In genomic region chr5:79795764-79796398, GRCh38 we compare ENCODE assay signal across 14 cellular contexts.
DNase-seq lines count a peak whose midpoint lies in the region; ATAC-seq, FAIRE-seq and TF ChIP-seq lines count a peak whose summit lies in the region.
"Had no signal": no experiment of that assay in that cellular context is flagged by ENCODE, and none has a peak within 500 bp of the region (broad histone marks: within the 10 kb centered on the region; RNA-seq: fewer than 3 reads in every experiment).

No MANE protein-coding gene starts in this region.

- no peak overlapping the region for H3K4me3 ChIP-seq in bronchial epithelial cell (ENCODE audit: low read depth, low read length)
- H3K4me3 ChIP-seq: BLaER1 had no signal

- TF ChIP-seq CTCF in bronchial epithelial cell (IDR thresholded peaks at IDR 0.05; ENCODE audit: insufficient read depth, low read length, severe bottlenecking) = no peak

- POLR2A ChIA-PET in activated CD8-positive, alpha-beta T cell treated with anti-CD3 and anti-CD28 coated beads, Interleukin-2, amount 10 ng/mL, durations not matched to agents 7 days and 5 days (lab: Charles Lee) = no interaction called here

- H3K4me1 Mint-ChIP-seq in activated CD8-positive, alpha-beta T cell treated with anti-CD3 and anti-CD28 coated beads, Interleukin-2, amount 10 ng/mL, durations not matched to agents 7 days and 5 days (ENCODE audit: low read depth) = peaks cover 3% of the 10 kb centered on the region
- H3K4me1 Mint-ChIP-seq: immature natural killer cell had no signal

- no peak for FAIRE-seq in bronchial epithelial cell (lab: Jason Lieb, UNC)

- no peaks in the 10 kb centered on the region for H3K27me3 Mint-ChIP-seq in activated CD8-positive, alpha-beta T cell treated with anti-CD3 and anti-CD28 coated beads, Interleukin-2, amount 10 ng/mL, durations not matched to agents 7 days and 5 days (ENCODE audit: low read depth)

- no peaks in the 10 kb centered on the region for H3K27me3 ChIP-seq in bronchial epithelial cell (ENCODE audit: control insufficient read depth, insufficient read depth, low read length)
- H3K27me3 ChIP-seq: BLaER1, neutrophil had no signal

- H3K4me3 Mint-ChIP-seq in activated CD8-positive, alpha-beta T cell treated with anti-CD3 and anti-CD28 coated beads, Interleukin-2, amount 10 ng/mL, durations not matched to agents 7 days and 5 days = no peak overlapping the region
- H3K4me3 Mint-ChIP-seq: activated CD8-positive, alpha-beta memory T cell treated with anti-CD3 and anti-CD28 coated beads, Interleukin-2, amount 10 ng/mL, durations not matched to agents 7 days and 5 days; immature natural killer cell; T-helper 1 cell treated with Interleukin-12 subunit alpha and Interleukin-12 subunit beta and Interleukin-4 antibody, amounts not matched to agents 30 μg/mL and 1 μg/mL, for 36 hours had no signal

- no peak for ATAC-seq in activated CD8-positive, alpha-beta T cell treated with anti-CD3 and anti-CD28 coated beads, Interleukin-2, amount 10 ng/mL, durations not matched to agents 7 days and 5 days
- no peak for ATAC-seq in GM21515 (IDR thresholded peaks at IDR 0.05; ENCODE audit: unreplicated experiment)
- ATAC-seq: activated CD8-positive, alpha-beta memory T cell treated with anti-CD3 and anti-CD28 coated beads, Interleukin-2, amount 10 ng/mL, durations not matched to agents 7 days and 5 days had no signal

- CTCF ChIA-PET in activated CD8-positive, alpha-beta T cell treated with anti-CD3 and anti-CD28 coated beads, Interleukin-2, amount 10 ng/mL, durations not matched to agents 7 days and 5 days (lab: Charles Lee) = no interaction called here

- H3K36me3 Mint-ChIP-seq in activated CD8-positive, alpha-beta T cell treated with anti-CD3 and anti-CD28 coated beads, Interleukin-2, amount 10 ng/mL, durations not matched to agents 7 days and 5 days (ENCODE audit: low read depth) = no peaks in the 10 kb centered on the region
- H3K36me3 Mint-ChIP-seq: immature natural killer cell had no signal

- DNase-seq in AG20443 (ENCODE audit: low spot score) (peak; percentile 60), M059J (ENCODE audit: low read depth) (peak; percentile 32), bronchial epithelial cell (ENCODE audit: low read depth) (peak; percentile 36), kidney glomerular epithelial cell (lab: John Stamatoyannopoulos, UW) (peak; percentile 66), NCI-H82 treated with DMSO at 0.1 percent for 48 hours (lab: John Stamatoyannopoulos, UW; ENCODE audit: unreplicated experiment) (no peak), ureter (ENCODE audit: low spot score) (no peak)
- no peak for DNase-seq in activated CD8-positive, alpha-beta T cell treated with anti-CD3 and anti-CD28 coated beads, Interleukin-2, amount 10 ng/mL, durations not matched to agents 7 days and 5 days
- DNase-seq: activated CD8-positive, alpha-beta memory T cell treated with anti-CD3 and anti-CD28 coated beads, Interleukin-2, amount 10 ng/mL, durations not matched to agents 7 days and 5 days; immature natural killer cell; stimulated activated naive CD4-positive, alpha-beta T cell had no signal

- H3K27ac Mint-ChIP-seq in activated CD8-positive, alpha-beta T cell treated with anti-CD3 and anti-CD28 coated beads, Interleukin-2, amount 10 ng/mL, durations not matched to agents 7 days and 5 days = no peak overlapping the region
- H3K27ac Mint-ChIP-seq: activated CD8-positive, alpha-beta memory T cell treated with anti-CD3 and anti-CD28 coated beads, Interleukin-2, amount 10 ng/mL, durations not matched to agents 7 days and 5 days; immature natural killer cell; T-helper 1 cell treated with Interleukin-12 subunit alpha and Interleukin-12 subunit beta and Interleukin-4 antibody, amounts not matched to agents 30 μg/mL and 1 μg/mL, for 36 hours had no signal

- H3K9me3 Mint-ChIP-seq in activated CD8-positive, alpha-beta T cell treated with anti-CD3 and anti-CD28 coated beads, Interleukin-2, amount 10 ng/mL, durations not matched to agents 7 days and 5 days (ENCODE audit: insufficient read depth) = no peaks in the 10 kb centered on the region
- H3K9me3 Mint-ChIP-seq: T-helper 1 cell treated with Interleukin-12 subunit alpha and Interleukin-12 subunit beta and Interleukin-4 antibody, amounts not matched to agents 30 μg/mL and 1 μg/mL, for 36 hours had no signal

- no peaks in the 10 kb centered on the region for H3K36me3 ChIP-seq in bronchial epithelial cell (ENCODE audit: control insufficient read depth, insufficient read depth, low read length)
- H3K36me3 ChIP-seq: BLaER1, neutrophil had no signal

Comparison
In these comparisons a context has a peak if more than half of its experiments do, and no peak if none do; other contexts are left out.
1. DNase-seq: peak in AG20443 (single experiment), M059J (single experiment), bronchial epithelial cell (single experiment) and kidney glomerular epithelial cell (single experiment); none in activated CD8-positive, alpha-beta T cell treated with anti-CD3 and anti-CD28 coated beads, Interleukin-2, amount 10 ng/mL, durations not matched to agents 7 days and 5 days (single experiment), NCI-H82 treated with DMSO at 0.1 percent for 48 hours (single experiment) and ureter (single experiment).